ENCODE assay signal across 1 cellular context in genomic region chr3:49174586-49174985, GRCh38.
TF ChIP-seq lines count a peak whose summit lies in the region.

No MANE protein-coding gene starts in this region.

TF ChIP-seq in K562, 482 proteins besides CTCF, POLR2A, EP300 and RAD21:
- TF ChIP-seq SIN3B (IDR thresholded peaks at IDR 0.05; ENCODE audit: low read depth) = no peak
- 0 out of 2 replicates have a peak, but pooled peaks have one; percentile 24 for TF ChIP-seq POLR2G (IDR thresholded peaks at IDR 0.05; ENCODE audit: low read depth, low read length)
